ENCODE assay signal across 1 cellular context in the genomic region with DNA sequence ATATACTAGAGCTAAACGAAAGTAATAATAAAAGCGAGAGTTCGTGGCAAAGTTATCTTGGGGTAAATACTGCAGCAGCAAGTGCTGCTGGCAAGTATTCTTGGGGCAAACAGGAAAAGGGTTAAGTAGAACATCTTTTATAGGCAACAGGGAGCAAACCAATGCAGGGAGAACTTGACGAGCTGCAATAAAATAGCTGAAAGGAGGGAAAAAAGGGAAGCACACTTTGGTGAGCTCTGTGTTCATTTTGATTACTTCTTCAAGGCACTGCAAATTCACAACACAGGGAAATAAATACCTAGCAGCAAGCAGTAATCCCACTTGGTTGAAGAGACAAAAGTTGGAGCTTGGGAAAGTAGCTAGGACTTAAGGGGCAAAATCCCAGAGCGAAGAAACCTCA.
TF ChIP-seq lines count a peak whose summit lies in the region.

No MANE protein-coding gene starts in this region.

TF ChIP-seq in IMR-90, 13 proteins besides CTCF, POLR2A, EP300 and RAD21 (continued from another document):
- TF ChIP-seq CEBPB (IDR thresholded peaks at IDR 0.05; ENCODE audit: low read depth, low read length) (no peak), NFE2L2 (IDR thresholded peaks at IDR 0.05; ENCODE audit: low read depth, low read length) (no peak), MAFK (IDR thresholded peaks at IDR 0.05; ENCODE audit: low read depth, low read length) (no peak), MAZ (IDR thresholded peaks at IDR 0.05; ENCODE audit: borderline replicate concordance, low read depth, low read length) (no peak), RFX5 (IDR thresholded peaks at IDR 0.05; ENCODE audit: low read depth, low read length) (no peak), FOS (IDR thresholded peaks at IDR 0.05; ENCODE audit: low read depth, low read length) (no peak)
- TF ChIP-seq, protein P1, sequence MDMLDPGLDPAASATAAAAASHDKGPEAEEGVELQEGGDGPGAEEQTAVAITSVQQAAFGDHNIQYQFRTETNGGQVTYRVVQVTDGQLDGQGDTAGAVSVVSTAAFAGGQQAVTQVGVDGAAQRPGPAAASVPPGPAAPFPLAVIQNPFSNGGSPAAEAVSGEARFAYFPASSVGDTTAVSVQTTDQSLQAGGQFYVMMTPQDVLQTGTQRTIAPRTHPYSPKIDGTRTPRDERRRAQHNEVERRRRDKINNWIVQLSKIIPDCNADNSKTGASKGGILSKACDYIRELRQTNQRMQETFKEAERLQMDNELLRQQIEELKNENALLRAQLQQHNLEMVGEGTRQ (IDR thresholded peaks at IDR 0.05; ENCODE audit: low read depth, low read length), result no peak
